In the genomic region with DNA sequence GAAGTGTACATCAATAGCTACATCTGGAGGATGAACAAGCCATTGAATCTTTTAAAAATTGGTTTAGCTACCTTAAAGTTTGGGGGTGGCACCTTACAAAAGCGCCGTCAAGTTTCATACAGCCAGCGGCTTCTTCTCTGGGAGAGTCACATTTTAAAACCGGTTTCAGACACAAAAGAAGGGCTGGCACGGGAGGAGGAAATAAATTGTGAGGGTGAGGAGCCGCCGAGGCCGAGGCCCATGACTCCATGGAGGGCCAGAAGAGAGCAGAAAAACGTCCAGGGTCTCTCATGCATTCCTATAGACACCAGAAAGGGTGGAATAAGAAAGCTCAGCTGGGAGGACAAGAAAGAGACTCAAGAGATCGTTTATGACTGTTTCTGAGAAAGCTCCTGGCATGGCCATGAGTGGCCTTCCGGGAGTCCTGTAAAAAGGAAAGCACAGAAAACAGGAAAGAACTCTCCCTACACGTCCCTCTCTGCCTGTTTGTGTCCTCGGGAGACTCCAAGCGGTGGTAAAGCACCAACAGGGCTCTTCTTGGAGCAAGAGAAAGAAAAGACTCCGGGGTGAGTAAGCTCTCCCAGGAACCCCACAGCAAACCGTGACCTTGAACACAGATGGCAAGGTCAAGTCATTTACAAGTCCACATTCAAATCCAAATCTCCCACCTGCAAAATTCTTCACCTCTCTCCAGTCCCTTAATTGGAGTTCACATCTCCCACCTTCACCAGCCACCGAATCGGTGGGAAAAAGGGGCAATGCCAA, we compare ENCODE assay signal across 1 cellular context.
A peak's percentile ranks its signal among the peaks of the same experiment; 100 is the strongest.
TF ChIP-seq lines count a peak whose summit lies in the region.

No MANE protein-coding gene starts in this region.

TF ChIP-seq in GM12878, 131 proteins besides CTCF, POLR2A, EP300 and RAD21:
- TF ChIP-seq, protein P1, sequence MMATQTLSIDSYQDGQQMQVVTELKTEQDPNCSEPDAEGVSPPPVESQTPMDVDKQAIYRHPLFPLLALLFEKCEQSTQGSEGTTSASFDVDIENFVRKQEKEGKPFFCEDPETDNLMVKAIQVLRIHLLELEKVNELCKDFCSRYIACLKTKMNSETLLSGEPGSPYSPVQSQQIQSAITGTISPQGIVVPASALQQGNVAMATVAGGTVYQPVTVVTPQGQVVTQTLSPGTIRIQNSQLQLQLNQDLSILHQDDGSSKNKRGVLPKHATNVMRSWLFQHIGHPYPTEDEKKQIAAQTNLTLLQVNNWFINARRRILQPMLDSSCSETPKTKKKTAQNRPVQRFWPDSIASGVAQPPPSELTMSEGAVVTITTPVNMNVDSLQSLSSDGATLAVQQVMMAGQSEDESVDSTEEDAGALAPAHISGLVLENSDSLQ (IDR thresholded peaks at IDR 0.05), result no peak
- TF ChIP-seq CHD4 (IDR thresholded peaks at IDR 0.05) (no peak), ZNF622 (IDR thresholded peaks at IDR 0.05) (no peak), ESRRA (IDR thresholded peaks at IDR 0.05; ENCODE audit: low read length) (peak; percentile 92)
TF ChIP-seq in GM12878: peak in this region for 1.
